In genomic region chr20:54067606-54068174, GRCh38 we compare ENCODE assay signal across 9 cellular contexts.
A peak's percentile ranks its signal among the peaks of the same experiment; 100 is the strongest.
DNase-seq lines count a peak whose midpoint lies in the region; ATAC-seq and TF ChIP-seq lines count a peak whose summit lies in the region.
"Had no signal": no experiment of that assay in that cellular context is flagged by ENCODE, and none has a peak within 500 bp of the region (broad histone marks: within the 10 kb centered on the region; RNA-seq: fewer than 3 reads in every experiment).

No MANE protein-coding gene starts in this region.

- peak overlapping the region; percentile 2; the same call in 1 of the 2 replicates for H3K4me2 ChIP-seq in OCI-LY3 (ENCODE audit: low read length)

- no peaks in the 10 kb centered on the region for H3K27me3 ChIP-seq in OCI-LY3 (ENCODE audit: low read depth, low read length)
- H3K27me3 ChIP-seq: cardiac muscle cell had no signal

- peaks cover 8% of the 10 kb centered on the region for H3K4me1 Mint-ChIP-seq in T-helper 2 cell treated with Interferon-gamma antibody and Interleukin-4, amounts not matched to agents 5 μg/mL and 100 μg/mL, for 36 hours (ENCODE audit: low read depth)

- H3K9ac ChIP-seq in OCI-LY3 (ENCODE audit: low read length) = no peak overlapping the region

- no peak overlapping the region for H3K27ac ChIP-seq in OCI-LY3 (ENCODE audit: low read length)
- no peak overlapping the region for H3K27ac ChIP-seq in caudate nucleus (ENCODE audit: low read depth, low read length)
- H3K27ac ChIP-seq: cardiac muscle cell had no signal

- peak; percentile 100 for DNase-seq in kidney tubule cell (ENCODE audit: low spot score)
- DNase-seq in GDM1 (lab: John Stamatoyannopoulos, UW) = no peak
- DNase-seq in caudate nucleus (lab: John Stamatoyannopoulos, UW) = no peak
- no peak for DNase-seq in T-helper 2 cell treated with Interferon-gamma antibody and Interleukin-4, amounts not matched to agents 5 μg/mL and 100 μg/mL, for 36 hours (ENCODE audit: low spot score)
- no peak for DNase-seq in NOMO-1 treated with dmso at 0.1 percent for 144 hours (lab: John Stamatoyannopoulos, UW; ENCODE audit: unreplicated experiment)

- ATAC-seq in GM18861 (IDR thresholded peaks at IDR 0.05; ENCODE audit: unreplicated experiment) = peak; percentile 42
- peak; percentile 40 for ATAC-seq in HG02884 (IDR thresholded peaks at IDR 0.05; ENCODE audit: unreplicated experiment)

- no peaks in the 10 kb centered on the region for H4K20me1 ChIP-seq in OCI-LY3 (ENCODE audit: insufficient read depth, low read length)

- H3K9me3 Mint-ChIP-seq in T-helper 2 cell treated with Interferon-gamma antibody and Interleukin-4, amounts not matched to agents 5 μg/mL and 100 μg/mL, for 36 hours = no peaks in the 10 kb centered on the region

- peaks cover 53% of the 10 kb centered on the region for H3K4me1 ChIP-seq in OCI-LY3 (ENCODE audit: low read length)

- TF ChIP-seq CTCF in OCI-LY3 (IDR thresholded peaks at IDR 0.05; ENCODE audit: low read depth, low read length) = no peak

- peaks cover 3% of the 10 kb centered on the region for H3K27me3 Mint-ChIP-seq in T-helper 2 cell treated with Interferon-gamma antibody and Interleukin-4, amounts not matched to agents 5 μg/mL and 100 μg/mL, for 36 hours (ENCODE audit: low read depth)

- no peaks in the 10 kb centered on the region for H3K36me3 Mint-ChIP-seq in T-helper 2 cell treated with Interferon-gamma antibody and Interleukin-4, amounts not matched to agents 5 μg/mL and 100 μg/mL, for 36 hours (ENCODE audit: low read depth)

- no peaks in the 10 kb centered on the region for H3K79me2 ChIP-seq in OCI-LY3 (ENCODE audit: low read length)

- H2AFZ ChIP-seq in OCI-LY3 (ENCODE audit: low read depth, low read length) = no peak overlapping the region

- H3K9me3 ChIP-seq in OCI-LY3 (ENCODE audit: insufficient read depth, low read length) = no peaks in the 10 kb centered on the region

- no peak overlapping the region for H3K27ac Mint-ChIP-seq in T-helper 2 cell treated with Interferon-gamma antibody and Interleukin-4, amounts not matched to agents 5 μg/mL and 100 μg/mL, for 36 hours

- no peak overlapping the region for H3K4me3 ChIP-seq in OCI-LY3 (ENCODE audit: low read length)
- H3K4me3 ChIP-seq: cardiac muscle cell had no signal

- H3K36me3 ChIP-seq in OCI-LY3 (replicated peaks; ENCODE audit: low read depth, low read length) = no peaks in the 10 kb centered on the region
- H3K36me3 ChIP-seq: cardiac muscle cell had no signal

- no peak overlapping the region for H3K4me3 Mint-ChIP-seq in T-helper 2 cell treated with Interferon-gamma antibody and Interleukin-4, amounts not matched to agents 5 μg/mL and 100 μg/mL, for 36 hours
